16 cellular contexts compared by ENCODE assay signal in the genomic region with DNA sequence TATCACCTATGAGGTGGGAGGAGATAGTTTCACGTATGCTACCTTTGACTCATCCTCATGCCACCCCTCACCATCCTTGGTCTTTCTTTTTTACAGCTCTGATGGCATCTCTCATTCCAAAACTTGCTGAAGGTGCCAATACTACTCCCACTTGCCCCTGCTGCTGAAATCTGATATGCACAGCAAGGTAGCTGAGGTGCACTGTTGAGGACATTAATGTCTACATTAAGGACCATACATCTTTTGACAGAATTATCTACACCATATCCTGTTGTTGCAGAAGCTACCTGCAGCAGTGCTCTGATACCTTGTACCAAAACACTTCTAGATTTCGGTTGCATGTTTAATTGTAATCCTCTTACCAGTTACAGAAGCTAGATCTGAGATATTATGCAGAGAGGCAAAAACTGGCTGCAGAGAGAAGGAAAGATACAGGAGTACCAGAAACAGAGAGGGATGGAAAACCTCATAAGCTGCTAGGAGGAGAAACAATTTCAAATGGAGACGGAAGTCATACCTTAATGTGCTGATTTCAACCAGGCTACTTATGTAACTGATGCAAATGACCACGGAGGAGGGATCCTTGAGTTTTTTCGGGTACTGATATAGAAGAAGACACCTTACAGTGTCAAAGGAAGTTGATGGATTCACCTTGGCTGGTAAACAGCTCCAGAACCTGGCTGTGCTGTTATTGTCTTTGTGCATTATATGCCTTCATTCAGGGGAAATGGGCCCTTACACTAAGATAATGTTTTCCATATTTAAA. TPM values are rescaled to one million over a fixed set of nuclear protein-coding genes. Genes with fewer than 3 reads are reported as not detected.
DNase-seq lines count a peak whose midpoint lies in the region; ATAC-seq, FAIRE-seq and TF ChIP-seq lines count a peak whose summit lies in the region.
"Had no signal": no experiment of that assay in that cellular context is flagged by ENCODE, and none has a peak within 500 bp of the region (broad histone marks: within the 10 kb centered on the region; RNA-seq: fewer than 3 reads in every experiment).

No MANE protein-coding gene starts in this region.

- peaks cover 43 to 53% (median 49%) of the 10 kb centered on the region in 10 experiments for H3K4me1 ChIP-seq in BLaER1 treated with 17β-estradiol and CSF1 and Interleukin-3, amounts not matched to agents 10 nM and 100 nM
- H3K4me1 ChIP-seq in BE2C (no peaks in the 10 kb centered on the region), osteoblast (ENCODE audit: insufficient read depth, low read length) (peaks cover 6% of the 10 kb centered on the region)

- peaks cover 8% of the 10 kb centered on the region for H3K36me3 Mint-ChIP-seq in activated CD8-positive, alpha-beta T cell treated with anti-CD3 and anti-CD28 coated beads for 36 hours (ENCODE audit: low read depth)
- H3K36me3 Mint-ChIP-seq in memory B cell (no peaks in the 10 kb centered on the region), HFFc6 (ENCODE audit: low read depth) (peaks cover 11% of the 10 kb centered on the region; the same call in 1 of the 2 replicates)

- H3K4me2 ChIP-seq in BLaER1 treated with 17β-estradiol and CSF1 and Interleukin-3, amounts not matched to agents 10 nM and 100 nM: peak overlapping the region; percentile 70 to 86 (median 82); a peak in 21 of 22 replicates
- H3K4me2 ChIP-seq in osteoblast (ENCODE audit: insufficient read depth, low read length): no peak overlapping the region

- peak; percentile 38 for ATAC-seq in activated CD8-positive, alpha-beta T cell treated with anti-CD3 and anti-CD28 coated beads for 36 hours
- ATAC-seq in memory B cell (ENCODE audit: low read depth) (no peak), HG03521 (IDR thresholded peaks at IDR 0.05; ENCODE audit: unreplicated experiment) (no peak)
- ATAC-seq: heart left ventricle had no signal

- no peaks in the 10 kb centered on the region for H3K27me3 ChIP-seq in BLaER1 treated with 17β-estradiol and CSF1 and Interleukin-3, amounts not matched to agents 10 nM and 100 nM
- H3K27me3 ChIP-seq in BE2C: no peaks in the 10 kb centered on the region
- H3K27me3 ChIP-seq in osteoblast (ENCODE audit: insufficient read depth, low read length): no peaks in the 10 kb centered on the region
- H3K27me3 ChIP-seq: heart left ventricle had no signal

- H3K27me3 Mint-ChIP-seq in activated CD8-positive, alpha-beta T cell treated with anti-CD3 and anti-CD28 coated beads for 36 hours: no peaks in the 10 kb centered on the region
- H3K27me3 Mint-ChIP-seq in memory B cell (no peaks in the 10 kb centered on the region), HFFc6 (ENCODE audit: insufficient read depth) (no peaks in the 10 kb centered on the region)

- peak overlapping the region; percentile 99 for H3K27ac Mint-ChIP-seq in activated CD8-positive, alpha-beta T cell treated with anti-CD3 and anti-CD28 coated beads for 36 hours
- H3K27ac Mint-ChIP-seq in memory B cell (peak overlapping the region; percentile 91), HFFc6 (no peak overlapping the region)

- H3K4me1 Mint-ChIP-seq in activated CD8-positive, alpha-beta T cell treated with anti-CD3 and anti-CD28 coated beads for 36 hours (ENCODE audit: low read depth): peaks cover 79% of the 10 kb centered on the region
- H3K4me1 Mint-ChIP-seq in memory B cell (peaks cover 54% of the 10 kb centered on the region), HFFc6 (ENCODE audit: low read depth) (peaks cover 55% of the 10 kb centered on the region)

- no peaks in the 10 kb centered on the region for H4K20me1 ChIP-seq in BLaER1 treated with 17β-estradiol and CSF1 and Interleukin-3, amounts not matched to agents 10 nM and 100 nM
- no peaks in the 10 kb centered on the region for H4K20me1 ChIP-seq in osteoblast (ENCODE audit: insufficient read depth, low read length)

- H3K4me3 ChIP-seq in BLaER1 treated with 17β-estradiol and CSF1 and Interleukin-3, amounts not matched to agents 10 nM and 100 nM: no peak overlapping the region
- H3K4me3 ChIP-seq in BE2C (ENCODE audit: low read depth, low read length) (no peak overlapping the region), osteoblast (ENCODE audit: insufficient read depth, low read length) (no peak overlapping the region)

- peaks cover 2% of the 10 kb centered on the region for H3K9me3 Mint-ChIP-seq in activated CD8-positive, alpha-beta T cell treated with anti-CD3 and anti-CD28 coated beads for 36 hours
- H3K9me3 Mint-ChIP-seq in memory B cell (no peaks in the 10 kb centered on the region), HFFc6 (no peaks in the 10 kb centered on the region)

- H2AFZ ChIP-seq in osteoblast (ENCODE audit: low read length): no peak overlapping the region

- no peaks in the 10 kb centered on the region for H3K36me3 ChIP-seq in BLaER1 treated with 17β-estradiol and CSF1 and Interleukin-3, amounts not matched to agents 10 nM and 100 nM
- no peaks in the 10 kb centered on the region for H3K36me3 ChIP-seq in BE2C
- H3K36me3 ChIP-seq in osteoblast (ENCODE audit: insufficient read depth, low read length): no peaks in the 10 kb centered on the region
- H3K36me3 ChIP-seq: heart left ventricle had no signal

- TF ChIP-seq CTCF in activated CD8-positive, alpha-beta T cell treated with anti-CD3 and anti-CD28 coated beads for 36 hours (IDR thresholded peaks at IDR 0.05): no peak
- TF ChIP-seq CTCF in BE2C (IDR thresholded peaks at IDR 0.05; ENCODE audit: low read depth, low read length): no peak
- no peak for TF ChIP-seq CTCF in HFFc6 (IDR thresholded peaks at IDR 0.05)
- no peak for TF ChIP-seq CTCF in osteoblast (IDR thresholded peaks at IDR 0.05; ENCODE audit: extremely low read depth, low read depth, low read length)

- no peak for DNase-seq in GM12891 (ENCODE audit: insufficient read length, low spot score)
- peak; percentile 59 for DNase-seq in activated CD8-positive, alpha-beta T cell treated with anti-CD3 and anti-CD28 coated beads for 36 hours
- no peak for DNase-seq in memory B cell (ENCODE audit: low spot score in 2 of 2)
- no peak for DNase-seq in BE2C
- DNase-seq in HFFc6: no peak
- DNase-seq in osteoblast (ENCODE audit: insufficient read length, low spot score, missing footprints): no peak
- DNase-seq: heart left ventricle, kidney glomerular epithelial cell, MM.1S had no signal

- H3K9ac ChIP-seq in BLaER1 treated with 17β-estradiol and CSF1 and Interleukin-3, amounts not matched to agents 10 nM and 100 nM: no peak overlapping the region

- peaks cover 0 to 4% (median 0%) of the 10 kb centered on the region in 11 experiments; a peak in 1 of 22 replicates for H3K9me3 ChIP-seq in BLaER1 treated with 17β-estradiol and CSF1 and Interleukin-3, amounts not matched to agents 10 nM and 100 nM (replicated peaks in 1 of 11)
- H3K9me3 ChIP-seq in BE2C: no peaks in the 10 kb centered on the region
- H3K9me3 ChIP-seq in osteoblast (ENCODE audit: low read depth, low read length): no peaks in the 10 kb centered on the region
- H3K9me3 ChIP-seq: heart left ventricle had no signal

- CTCF ChIA-PET in activated CD8-positive, alpha-beta T cell treated with anti-CD3 and anti-CD28 coated beads for 36 hours (lab: Charles Lee): interaction anchor here (0.7 to 7.4 kb wide), 6 partner anchors 9 to 98 kb away, joined by 3 to 95 read pairs (median 6); a partner anchor contains a TSS

- H3K27ac ChIP-seq in BLaER1 treated with 17β-estradiol and CSF1 and Interleukin-3, amounts not matched to agents 10 nM and 100 nM: peak overlapping the region in 7 of 11 experiments; percentile 77 to 94 (median 87); a peak in 9 of 22 replicates
- H3K27ac ChIP-seq in osteoblast (ENCODE audit: low read depth, low read length): no peak overlapping the region
- H3K27ac ChIP-seq: C4-2B, VCaP had no signal

- no peak for TF ChIP-seq POLR2A in GM12891 (IDR thresholded peaks at IDR 0.05; ENCODE audit: low read depth, low read length)

- intact Hi-C loops in activated CD8-positive, alpha-beta T cell treated with anti-CD3 and anti-CD28 coated beads for 36 hours (cut with micrococcal nuclease): loop anchor here (2.0 to 5.0 kb wide), 3 partner anchors 17 to 97 kb away; no protein-coding TSS in a partner anchor

- no peaks in the 10 kb centered on the region for H3K79me2 ChIP-seq in osteoblast (ENCODE audit: insufficient read depth, low read length)

- peak; percentile 82 for FAIRE-seq in GM12891 (lab: Jason Lieb, UNC)
- FAIRE-seq: H54 had no signal

- peak overlapping the region; percentile 75 for H3K4me3 Mint-ChIP-seq in activated CD8-positive, alpha-beta T cell treated with anti-CD3 and anti-CD28 coated beads for 36 hours
- H3K4me3 Mint-ChIP-seq in memory B cell (peak overlapping the region; percentile 47), HFFc6 (no peak overlapping the region)

- POLR2A ChIA-PET in activated CD8-positive, alpha-beta T cell treated with anti-CD3 and anti-CD28 coated beads for 36 hours (lab: Charles Lee): interaction anchor here (0.8 to 7.4 kb wide), 11 partner anchors 9 to 99 kb away, joined by 3 to 118 read pairs (median 4); a partner anchor contains a TSS

TF ChIP-seq in GM12891, 5 proteins besides CTCF, POLR2A, EP300 and RAD21:
- TF ChIP-seq POU2F2 (IDR thresholded peaks at IDR 0.05; ENCODE audit: low read depth, low read length): no peak
- no peak for TF ChIP-seq PAX5 (IDR thresholded peaks at IDR 0.05; ENCODE audit: insufficient read depth, low read length, severe bottlenecking)
- TF ChIP-seq POLR2AphosphoS5 (IDR thresholded peaks at IDR 0.05; ENCODE audit: low read depth, low read length): no peak
- no peak for TF ChIP-seq SPI1 (IDR thresholded peaks at IDR 0.05; ENCODE audit: low read depth, low read length)
- TF ChIP-seq TAF1 (IDR thresholded peaks at IDR 0.05; ENCODE audit: low read depth, low read length): no peak

RNA-seq across cellular contexts. Expression of a gene that starts 19.3 kb away (rescaled TPM):
- polyA plus RNA-seq in GM12891 (2012; ENCODE audit: low read depth, missing spikeins): 55.1 TPM
- total RNA-seq in activated CD8-positive, alpha-beta T cell treated with anti-CD3 and anti-CD28 coated beads for 36 hours: 100 to 1,000 TPM; 475 to 499 TPM
- 0.60 TPM for polyA plus RNA-seq in BE2C (2012; ENCODE audit: insufficient read depth, insufficient read length, low read depth)
- under 1 TPM; 0.19 to 0.96 (median 0.79) TPM for total RNA-seq in HFFc6 (2021; fragmentation: NEBNext Ultra II Directional; extraction: Animal tissue kit (Norgen Biotek cat#: 25700))
- total RNA-seq in osteoblast: under 0.01 and 1.1 TPM in 2 replicates
- total RNA-seq: epithelial cell of proximal tubule, G401 had no signal

Comparison
In these comparisons a context has a peak if more than half of its experiments do, and no peak if none do; other contexts are left out.
1. RNA of a gene that starts 19.3 kb away (total RNA-seq): 475 to 499 TPM in activated CD8-positive, alpha-beta T cell treated with anti-CD3 and anti-CD28 coated beads for 36 hours; under 0.01 to 1.1 TPM in osteoblast and 0.19 to 0.96 TPM in HFFc6; every median in the first group is over 100 times any median in the second.